Comparison of ENCODE assay signal across 36 cellular contexts in genomic region chr9:131869312-131869711, GRCh38.
DNase-seq lines count a peak whose midpoint lies in the region; ATAC-seq and TF ChIP-seq lines count a peak whose summit lies in the region.
"Had no signal": no experiment of that assay in that cellular context is flagged by ENCODE, and none has a peak within 500 bp of the region (broad histone marks: within the 10 kb centered on the region; RNA-seq: fewer than 3 reads in every experiment).

No MANE protein-coding gene starts in this region.

- no peak overlapping the region for H3K9ac ChIP-seq in Karpas-422 (ENCODE audit: low read length)
- H3K9ac ChIP-seq: GM23248, KMS-11, parathyroid adenoma had no signal

- no peak overlapping the region for H2AFZ ChIP-seq in Karpas-422 (ENCODE audit: low read length)
- H2AFZ ChIP-seq: GM23248, parathyroid adenoma had no signal

- 86 to 94% (median 90%) methylated on average over 8 of the region's 8 CpGs for WGBS in spleen, 5 donors

- peak; percentile 14 for DNase-seq in NCI-H1092 (lab: John Stamatoyannopoulos, UW)
- no peak for DNase-seq in NCI-H1092 treated with DMSO at 0.1 percent for 48 hours (lab: John Stamatoyannopoulos, UW)
- peak; percentile 29 for DNase-seq in astrocyte of the hippocampus (ENCODE audit: low read depth, low spot score)
- DNase-seq in iPS-NIHi7 (ENCODE audit: extremely low spot score): peak; percentile 77
- peak; percentile 28 for DNase-seq in spleen
- DNase-seq in activated CD4-positive, alpha-beta T cell treated with anti-CD3 and anti-CD28 coated beads for 4 hours: no peak
- DNase-seq in Karpas-422: no peak
- DNase-seq: activated CD4-positive, alpha-beta T cell treated with anti-CD3 and anti-CD28 coated beads, Interleukin-2, amount 10 ng/mL, durations not matched to agents 24 days and 14 days; activated CD8-positive, alpha-beta memory T cell treated with anti-CD3 and anti-CD28 coated beads for 24 hours; activated gamma-delta T cell; activated naive CD8-positive, alpha-beta T cell treated with anti-CD3 and anti-CD28 coated beads for 36 hours; activated T-cell treated with anti-CD3 and anti-CD28 coated beads for 4 hours; Calu3; DMS79 treated with DMSO at 0.1 percent for 48 hours; effector memory CD8-positive, alpha-beta T cell; erythroblast; GF-D8; MM.1S; NCI-H1417; NCI-H2029 treated with DMSO at 0.1 percent for 48 hours; NCI-H345; SIG-M5; stimulated activated CD4-positive, alpha-beta T cell treated with anti-CD3 and anti-CD28 coated beads, Interleukin-2, amount 100 ng/mL, for 24 hours; stomach; T-helper 9 cell had no signal

- ATAC-seq in GM21526 (IDR thresholded peaks at IDR 0.05; ENCODE audit: low FRiP score, unreplicated experiment): no peak
- ATAC-seq: effector memory CD8-positive, alpha-beta T cell had no signal

- intact Hi-C loops in spleen (cut with DNase I; ENCODE audit: low total_unique reads): no loop called here

- H3K4me3 ChIP-seq in spleen: no peak overlapping the region
- H3K4me3 ChIP-seq in Karpas-422 (ENCODE audit: low read length): no peak overlapping the region
- H3K4me3 ChIP-seq: coronary artery, GM23248, right atrium auricular region, smooth muscle cell, stomach had no signal

- H3K4me1 ChIP-seq in spleen: no peaks in the 10 kb centered on the region
- no peaks in the 10 kb centered on the region for H3K4me1 ChIP-seq in Karpas-422 (ENCODE audit: low read length)
- H3K4me1 ChIP-seq: parathyroid adenoma, right atrium auricular region, stomach had no signal

- no peaks in the 10 kb centered on the region for H3K9me2 ChIP-seq in Karpas-422 (replicated peaks; ENCODE audit: insufficient read depth, low read length)

- no peaks in the 10 kb centered on the region for H3K9me3 ChIP-seq in spleen
- H3K9me3 ChIP-seq in Karpas-422 (ENCODE audit: low read length): no peaks in the 10 kb centered on the region
- H3K9me3 ChIP-seq: right atrium auricular region, stomach had no signal

- no peaks in the 10 kb centered on the region for H3K27me3 ChIP-seq in spleen (replicated peaks in 1 of 7)
- no peaks in the 10 kb centered on the region for H3K27me3 ChIP-seq in Karpas-422 (ENCODE audit: low read length)
- H3K27me3 ChIP-seq: right atrium auricular region, stomach had no signal

- no peaks in the 10 kb centered on the region for H3K79me2 ChIP-seq in Karpas-422 (ENCODE audit: low read length)
- H3K79me2 ChIP-seq: parathyroid adenoma had no signal

- TF ChIP-seq CTCF in spleen (IDR thresholded peaks at IDR 0.05 in 8 of 11, conservative IDR thresholded peaks at IDR 0.05 in 3 of 11): no peak

- no peak for TF ChIP-seq POLR2A in spleen (IDR thresholded peaks at IDR 0.05)

- no peak overlapping the region for H3K4me2 ChIP-seq in Karpas-422 (ENCODE audit: low read depth, low read length, poor library complexity, severe bottlenecking)
- H3K4me2 ChIP-seq: KMS-11, smooth muscle cell had no signal

- no peak overlapping the region for H3K27ac ChIP-seq in spleen
- no peak overlapping the region for H3K27ac ChIP-seq in Karpas-422 (ENCODE audit: low read length)
- H3K27ac ChIP-seq: 22Rv1, C4-2B, coronary artery, GM23248, HL-60, KMS-11, parathyroid adenoma, right atrium auricular region, stomach, VCaP had no signal

- no peaks in the 10 kb centered on the region for H4K20me1 ChIP-seq in Karpas-422 (ENCODE audit: insufficient read depth, low read depth, low read length)

- H3K36me3 ChIP-seq in spleen: peaks cover 0 to 60% (median 3%) of the 10 kb centered on the region in 6 donors
- no peaks in the 10 kb centered on the region for H3K36me3 ChIP-seq in Karpas-422 (ENCODE audit: insufficient read depth, low read length)
- H3K36me3 ChIP-seq: right atrium auricular region had no signal

Comparison
In these comparisons a context has a peak if more than half of its experiments do, and no peak if none do; other contexts are left out.
1. DNase-seq: peak in NCI-H1092 (single experiment), astrocyte of the hippocampus (single experiment), iPS-NIHi7 (single experiment) and spleen (single experiment); none in NCI-H1092 treated with DMSO at 0.1 percent for 48 hours (single experiment), activated CD4-positive, alpha-beta T cell treated with anti-CD3 and anti-CD28 coated beads for 4 hours (0 of 2) and Karpas-422 (single experiment).